In the genomic region with DNA sequence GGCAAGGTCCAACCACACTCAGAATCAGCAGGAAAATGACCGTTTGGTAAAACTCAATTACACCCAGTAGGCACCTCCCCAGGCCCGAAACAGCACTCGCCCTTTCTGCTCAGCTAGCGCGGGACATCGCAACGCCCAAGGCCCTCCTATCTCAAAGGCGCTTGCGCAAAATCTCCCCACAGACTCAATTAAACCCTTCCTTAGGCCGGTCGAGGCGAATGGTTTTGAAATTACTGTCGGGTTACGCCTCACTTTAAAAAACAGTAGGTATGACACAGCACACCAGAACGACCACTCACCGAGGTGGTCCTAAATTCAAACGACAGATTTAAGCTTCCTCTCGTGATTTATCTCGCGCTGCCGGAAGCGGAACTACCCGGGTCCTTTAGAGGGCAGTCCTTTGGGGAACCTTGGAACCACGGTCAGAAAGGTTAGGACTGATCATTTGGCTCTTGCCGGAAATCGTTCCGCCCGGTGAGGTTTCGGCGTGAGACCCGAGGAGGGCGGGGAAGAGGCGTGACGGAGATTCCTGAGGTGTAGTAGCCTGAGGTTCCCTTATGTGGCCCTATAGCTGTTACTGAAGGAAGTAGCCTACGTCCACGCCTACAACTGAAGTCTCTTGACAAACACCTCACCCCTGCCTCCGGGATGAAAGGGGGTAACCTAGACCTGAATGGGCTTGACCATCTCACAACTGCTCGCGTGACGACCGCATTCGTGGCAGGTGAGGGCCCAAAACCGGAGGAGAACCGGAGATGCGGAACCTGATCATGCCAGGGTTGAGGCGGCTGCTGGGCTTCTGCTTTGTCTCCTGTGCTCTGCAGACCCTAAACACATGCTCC, we compare ENCODE assay signal across 1 cellular context.
TF ChIP-seq lines count a peak whose summit lies in the region.

TSS of gene GIN1 (minus strand) at position 374 of the 842 bp plus-strand sequence. CDS start 11,431 bp downstream, outside the sequence.
TSS of gene PPIP5K2 (plus strand) at position 537 of the 842 bp plus-strand sequence. CDS start 9,289 bp downstream, outside the sequence.

TF ChIP-seq in K562, 482 proteins besides CTCF, POLR2A, EP300 and RAD21 (continued from another document and continues in another):
- no peak for TF ChIP-seq RREB1 (CRISPR knock-in tag; IDR thresholded peaks at IDR 0.05)
- TF ChIP-seq JUN (IDR thresholded peaks at IDR 0.05; ENCODE audit: borderline replicate concordance, low read depth, low read length) = 0 out of 2 replicates have a peak, but pooled peaks have one; percentile 18
- TF ChIP-seq JUN (CRISPR knock-in tag; IDR thresholded peaks at IDR 0.05; ENCODE audit: borderline replicate concordance) = no peak
- TF ChIP-seq ATF3 (IDR thresholded peaks at IDR 0.05) = peak; percentile 48; the same call in 1 of the 2 replicates
- peak; percentile 90 for TF ChIP-seq ATF3 (CRISPR knock-in tag; conservative IDR thresholded peaks at IDR 0.05)
- TF ChIP-seq, protein P1, sequence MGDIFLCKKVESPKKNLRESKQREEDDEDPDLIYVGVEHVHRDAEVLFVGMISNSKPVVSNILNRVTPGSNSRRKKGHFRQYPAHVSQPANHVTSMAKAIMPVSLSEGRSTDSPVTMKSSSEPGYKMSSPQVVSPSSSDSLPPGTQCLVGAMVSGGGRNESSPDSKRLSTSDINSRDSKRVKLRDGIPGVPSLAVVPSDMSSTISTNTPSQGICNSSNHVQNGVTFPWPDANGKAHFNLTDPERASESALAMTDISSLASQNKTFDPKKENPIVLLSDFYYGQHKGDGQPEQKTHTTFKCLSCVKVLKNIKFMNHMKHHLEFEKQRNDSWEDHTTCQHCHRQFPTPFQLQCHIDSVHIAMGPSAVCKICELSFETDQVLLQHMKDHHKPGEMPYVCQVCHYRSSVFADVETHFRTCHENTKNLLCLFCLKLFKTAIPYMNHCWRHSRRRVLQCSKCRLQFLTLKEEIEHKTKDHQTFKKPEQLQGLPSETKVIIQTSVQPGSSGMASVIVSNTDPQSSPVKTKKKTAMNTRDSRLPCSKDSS (IDR thresholded peaks at IDR 0.05; ENCODE audit: low read depth, partially characterized antibody) = no peak
- TF ChIP-seq RUNX1 (IDR thresholded peaks at IDR 0.05; ENCODE audit: low read depth) = no peak
- TF ChIP-seq RBM34 (IDR thresholded peaks at IDR 0.05; ENCODE audit: borderline replicate concordance, insufficient read depth, low read length) = no peak
- TF ChIP-seq E2F6 (IDR thresholded peaks at IDR 0.05; ENCODE audit: borderline replicate concordance in 1 of 2, extremely low read depth in 1 of 2, insufficient read depth in 1 of 2, insufficient read length in 1 of 2, low read depth in 1 of 2, low read length in 1 of 2, poor library complexity in 1 of 2, severe bottlenecking in 1 of 2) = peak in 1 of 2 experiments; percentile 12
- TF ChIP-seq ZNF717 (CRISPR knock-in tag; IDR thresholded peaks at IDR 0.05) = no peak
- peak in 1 of 2 experiments; percentile 15; a peak in 3 of 4 replicates for TF ChIP-seq TBL1XR1 (IDR thresholded peaks at IDR 0.05; ENCODE audit: low read length in 2 of 2)
- no peak for TF ChIP-seq ZNF785 (CRISPR knock-in tag; IDR thresholded peaks at IDR 0.05)
- TF ChIP-seq AFF4 (CRISPR knock-in tag; IDR thresholded peaks at IDR 0.05) = peak; percentile 11; the same call in 1 of the 2 replicates
- TF ChIP-seq, protein P2, sequence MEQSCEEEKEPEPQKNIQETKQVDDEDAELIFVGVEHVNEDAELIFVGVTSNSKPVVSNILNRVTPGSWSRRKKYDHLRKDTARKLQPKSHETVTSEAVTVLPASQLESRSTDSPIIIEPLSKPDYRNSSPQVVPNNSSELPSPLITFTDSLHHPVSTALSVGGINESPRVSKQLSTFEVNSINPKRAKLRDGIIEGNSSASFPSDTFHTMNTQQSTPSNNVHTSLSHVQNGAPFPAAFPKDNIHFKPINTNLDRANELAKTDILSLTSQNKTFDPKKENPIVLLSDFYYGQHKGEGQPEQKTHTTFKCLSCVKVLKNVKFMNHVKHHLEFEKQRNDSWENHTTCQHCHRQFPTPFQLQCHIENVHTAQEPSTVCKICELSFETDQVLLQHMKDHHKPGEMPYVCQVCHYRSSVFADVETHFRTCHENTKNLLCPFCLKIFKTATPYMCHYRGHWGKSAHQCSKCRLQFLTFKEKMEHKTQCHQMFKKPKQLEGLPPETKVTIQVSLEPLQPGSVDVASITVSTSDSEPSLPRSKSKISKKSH (CRISPR knock-in tag; IDR thresholded peaks at IDR 0.05) = no peak
- no peak for TF ChIP-seq ZFP1 (CRISPR knock-in tag; IDR thresholded peaks at IDR 0.05)
- TF ChIP-seq TAL1 (IDR thresholded peaks at IDR 0.05) = no peak
- no peak for TF ChIP-seq DACH1 (IDR thresholded peaks at IDR 0.05; ENCODE audit: partially characterized antibody)
- no peak for TF ChIP-seq KLF16 (IDR thresholded peaks at IDR 0.05)
- TF ChIP-seq SMC3 (conservative IDR thresholded peaks at IDR 0.05; ENCODE audit: insufficient read depth, low read depth, low read length) = no peak
- TF ChIP-seq LCOR (CRISPR knock-in tag; IDR thresholded peaks at IDR 0.05) = peak; percentile 98
- TF ChIP-seq NCOA1 (IDR thresholded peaks at IDR 0.05; ENCODE audit: low read depth) = peak; percentile 99
- no peak for TF ChIP-seq ZNF41 (CRISPR knock-in tag; conservative IDR thresholded peaks at IDR 0.05)
- no peak for TF ChIP-seq ZNF347 (CRISPR knock-in tag; IDR thresholded peaks at IDR 0.05; ENCODE audit: low read depth)
- TF ChIP-seq ZNF165 (CRISPR knock-in tag; IDR thresholded peaks at IDR 0.05; ENCODE audit: borderline replicate concordance) = no peak
- TF ChIP-seq THAP7 (CRISPR knock-in tag; IDR thresholded peaks at IDR 0.05) = 0 out of 2 replicates have a peak, but pooled peaks have one; percentile 48
- peak; percentile 68 for TF ChIP-seq ZNF316 (IDR thresholded peaks at IDR 0.05)
- TF ChIP-seq ZNF124 (CRISPR knock-in tag; IDR thresholded peaks at IDR 0.05) = no peak
- peak in 1 of 2 experiments; percentile 97; a peak in 2 of 4 replicates for TF ChIP-seq KDM4B (IDR thresholded peaks at IDR 0.05; ENCODE audit: borderline replicate concordance in 2 of 2, low read depth in 1 of 2)
- 0 out of 2 replicates have a peak, but pooled peaks have one; percentile 23 for TF ChIP-seq E2F3 (CRISPR knock-in tag; IDR thresholded peaks at IDR 0.05)
- TF ChIP-seq, protein P3, sequence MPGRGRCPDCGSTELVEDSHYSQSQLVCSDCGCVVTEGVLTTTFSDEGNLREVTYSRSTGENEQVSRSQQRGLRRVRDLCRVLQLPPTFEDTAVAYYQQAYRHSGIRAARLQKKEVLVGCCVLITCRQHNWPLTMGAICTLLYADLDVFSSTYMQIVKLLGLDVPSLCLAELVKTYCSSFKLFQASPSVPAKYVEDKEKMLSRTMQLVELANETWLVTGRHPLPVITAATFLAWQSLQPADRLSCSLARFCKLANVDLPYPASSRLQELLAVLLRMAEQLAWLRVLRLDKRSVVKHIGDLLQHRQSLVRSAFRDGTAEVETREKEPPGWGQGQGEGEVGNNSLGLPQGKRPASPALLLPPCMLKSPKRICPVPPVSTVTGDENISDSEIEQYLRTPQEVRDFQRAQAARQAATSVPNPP (IDR thresholded peaks at IDR 0.05; ENCODE audit: borderline replicate concordance, insufficient read depth, insufficient read length) = no peak
- TF ChIP-seq FOXA1 (IDR thresholded peaks at IDR 0.05; ENCODE audit: borderline replicate concordance) = no peak
- TF ChIP-seq ZNF197 (CRISPR knock-in tag; IDR thresholded peaks at IDR 0.05; ENCODE audit: low read depth) = 0 out of 2 replicates have a peak, but pooled peaks have one; percentile 30
- TF ChIP-seq, protein P4, sequence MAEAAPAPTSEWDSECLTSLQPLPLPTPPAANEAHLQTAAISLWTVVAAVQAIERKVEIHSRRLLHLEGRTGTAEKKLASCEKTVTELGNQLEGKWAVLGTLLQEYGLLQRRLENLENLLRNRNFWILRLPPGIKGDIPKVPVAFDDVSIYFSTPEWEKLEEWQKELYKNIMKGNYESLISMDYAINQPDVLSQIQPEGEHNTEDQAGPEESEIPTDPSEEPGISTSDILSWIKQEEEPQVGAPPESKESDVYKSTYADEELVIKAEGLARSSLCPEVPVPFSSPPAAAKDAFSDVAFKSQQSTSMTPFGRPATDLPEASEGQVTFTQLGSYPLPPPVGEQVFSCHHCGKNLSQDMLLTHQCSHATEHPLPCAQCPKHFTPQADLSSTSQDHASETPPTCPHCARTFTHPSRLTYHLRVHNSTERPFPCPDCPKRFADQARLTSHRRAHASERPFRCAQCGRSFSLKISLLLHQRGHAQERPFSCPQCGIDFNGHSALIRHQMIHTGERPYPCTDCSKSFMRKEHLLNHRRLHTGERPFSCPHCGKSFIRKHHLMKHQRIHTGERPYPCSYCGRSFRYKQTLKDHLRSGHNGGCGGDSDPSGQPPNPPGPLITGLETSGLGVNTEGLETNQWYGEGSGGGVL (CRISPR knock-in tag; IDR thresholded peaks at IDR 0.05) = no peak
